40 cellular contexts compared by ENCODE assay signal in genomic region chr6:159271257-159271656, GRCh38.
"Had no signal": no experiment of that assay in that cellular context is flagged by ENCODE, and none has a peak within 500 bp of the region (broad histone marks: within the 10 kb centered on the region; RNA-seq: fewer than 3 reads in every experiment).

No MANE protein-coding gene starts in this region.

- H3K27ac Mint-ChIP-seq: activated naive CD4-positive, alpha-beta T cell treated with anti-CD3 and anti-CD28 coated beads for 36 hours; activated naive CD4-positive, alpha-beta T cell treated with anti-CD3 and anti-CD28 coated beads, Interleukin-2, amount 10 ng/mL, durations not matched to agents 7 days and 5 days; activated naive CD4-positive, alpha-beta T cell treated with anti-CD3 and anti-CD28 coated beads, Interleukin-2, amount 50 U/mL, for 24 hours; activated naive CD4-positive, alpha-beta T cell treated with anti-CD3 and anti-CD28 coated beads, Interleukin-2, amount 50 U/mL, for 72 hours; activated naive CD8-positive, alpha-beta T cell; activated naive CD8-positive, alpha-beta T cell treated with anti-CD3 and anti-CD28 coated beads for 36 hours; activated naive CD8-positive, alpha-beta T cell treated with anti-CD3 and anti-CD28 coated beads, Interleukin-2, amount 10 ng/mL, durations not matched to agents 7 days and 5 days; activated naive CD8-positive, alpha-beta T cell treated with anti-CD3 and anti-CD28 coated beads, Interleukin-2, amount 50 U/mL, for 24 hours; activated T-cell treated with anti-CD3 and anti-CD28 coated beads, Interleukin-2, amount 50 U/mL, for 24 hours; activated T-cell treated with anti-CD3 and anti-CD28 coated beads, Interleukin-2, amount 50 U/mL, for 72 hours; activated T-helper 1 cell treated with anti-CD3 and anti-CD28 coated beads, Interleukin-12 subunit alpha, Interleukin-12 subunit beta, Interleukin-2, Interleukin-4 antibody, amounts not matched to agents 30 ng/mL and 10 ng/mL and 1 ng/mL, durations not matched to agents 14 hours and 24 hours and 36 hours; activated T-helper 17 cell treated with anti-CD3 and anti-CD28 coated beads, Interleukin-2, amount 50 U/mL, for 72 hours; activated T-helper 2 cell treated with anti-CD3 and anti-CD28 coated beads, Interferon-gamma antibody, Interleukin-2, Interleukin-4, amounts not matched to agents 10 μg/mL and 5 μg/mL and 100 μg/mL, durations not matched to agents 14 hours and 24 hours and 36 hours; brain had no signal

- H3K4me1 ChIP-seq: adrenal gland, ascending aorta, body of pancreas, breast epithelium had no signal

- DNase-seq: activated effector memory CD4-positive, alpha-beta T cell treated with anti-CD3 and anti-CD28 coated beads, Interleukin-2, amount 50 U/mL, for 16 hours; activated effector memory CD4-positive, alpha-beta T cell treated with Interleukin-2 at 50 U/mL for 16 hours; activated gamma-delta T cell; activated gamma-delta T cell treated with Interleukin-2 at 50 U/mL for 16 hours; activated naive CD4-positive, alpha-beta T cell; activated naive CD4-positive, alpha-beta T cell treated with anti-CD3 and anti-CD28 coated beads for 36 hours; activated naive CD4-positive, alpha-beta T cell treated with anti-CD3 and anti-CD28 coated beads, Interleukin-2, amount 10 ng/mL, durations not matched to agents 7 days and 5 days; activated naive CD4-positive, alpha-beta T cell treated with anti-CD3 and anti-CD28 coated beads, Interleukin-2, amount 50 U/mL, for 16 hours; activated naive CD4-positive, alpha-beta T cell treated with Interleukin-2 at 50 U/mL for 16 hours; activated naive CD8-positive, alpha-beta T cell treated with anti-CD3 and anti-CD28 coated beads for 36 hours; activated naive CD8-positive, alpha-beta T cell treated with anti-CD3 and anti-CD28 coated beads, Interleukin-2, amount 10 ng/mL, durations not matched to agents 7 days and 5 days; activated naive CD8-positive, alpha-beta T cell treated with anti-CD3 and anti-CD28 coated beads, Interleukin-2, amount 50 U/mL, for 24 hours; activated T-cell treated with anti-CD3 and anti-CD28 coated beads for 4 hours; activated T-cell treated with anti-CD3 and anti-CD28 coated beads, Interleukin-2, amount 50 U/mL, for 1 hour; activated T-cell treated with anti-CD3 and anti-CD28 coated beads, Interleukin-2, amount 50 U/mL, for 24 hours; activated T-cell treated with anti-CD3 and anti-CD28 coated beads, Interleukin-2, amount 50 U/mL, for 4 hours; activated T-cell treated with anti-CD3 and anti-CD28 coated beads, Interleukin-2, amount 50 U/mL, for 48 hours; activated T-cell treated with anti-CD3 and anti-CD28 coated beads, Interleukin-2, amount 50 U/mL, for 72 hours; adrenal gland; amniotic stem cell; amygdala; anterior cingulate cortex; aorta; body of pancreas; brain microvascular endothelial cell; caudate nucleus; central memory CD4-positive, alpha-beta T cell; cerebellar nuclear complex had no signal

- H3K9me3 Mint-ChIP-seq: activated naive CD4-positive, alpha-beta T cell treated with anti-CD3 and anti-CD28 coated beads for 36 hours; activated naive CD4-positive, alpha-beta T cell treated with anti-CD3 and anti-CD28 coated beads, Interleukin-2, amount 10 ng/mL, durations not matched to agents 7 days and 5 days; activated naive CD4-positive, alpha-beta T cell treated with anti-CD3 and anti-CD28 coated beads, Interleukin-2, amount 50 U/mL, for 24 hours; activated naive CD8-positive, alpha-beta T cell treated with anti-CD3 and anti-CD28 coated beads for 36 hours; activated naive CD8-positive, alpha-beta T cell treated with anti-CD3 and anti-CD28 coated beads, Interleukin-2, amount 10 ng/mL, durations not matched to agents 7 days and 5 days; activated naive CD8-positive, alpha-beta T cell treated with anti-CD3 and anti-CD28 coated beads, Interleukin-2, amount 50 U/mL, for 24 hours; activated T-cell treated with anti-CD3 and anti-CD28 coated beads, Interleukin-2, amount 50 U/mL, for 24 hours; activated T-cell treated with anti-CD3 and anti-CD28 coated beads, Interleukin-2, amount 50 U/mL, for 4 hours; activated T-helper 1 cell treated with anti-CD3 and anti-CD28 coated beads, Interleukin-12 subunit alpha, Interleukin-12 subunit beta, Interleukin-2, Interleukin-4 antibody, amounts not matched to agents 30 ng/mL and 10 ng/mL and 1 ng/mL, durations not matched to agents 14 hours and 24 hours and 36 hours; activated T-helper 2 cell treated with anti-CD3 and anti-CD28 coated beads, Interferon-gamma antibody, Interleukin-2, Interleukin-4, amounts not matched to agents 10 μg/mL and 5 μg/mL and 100 μg/mL, durations not matched to agents 14 hours and 24 hours and 36 hours; brain had no signal

- H3K4me1 Mint-ChIP-seq: activated naive CD4-positive, alpha-beta T cell treated with anti-CD3 and anti-CD28 coated beads, Interleukin-2, amount 10 ng/mL, durations not matched to agents 7 days and 5 days; activated naive CD4-positive, alpha-beta T cell treated with anti-CD3 and anti-CD28 coated beads, Interleukin-2, amount 50 U/mL, for 24 hours; activated naive CD8-positive, alpha-beta T cell treated with anti-CD3 and anti-CD28 coated beads for 36 hours; activated naive CD8-positive, alpha-beta T cell treated with anti-CD3 and anti-CD28 coated beads, Interleukin-2, amount 50 U/mL, for 24 hours; activated T-helper 17 cell treated with anti-CD3 and anti-CD28 coated beads, Interleukin-2, amount 50 U/mL, for 72 hours; brain; central memory CD8-positive, alpha-beta T cell had no signal

- H3K27ac ChIP-seq: adrenal gland, ascending aorta, body of pancreas, brain microvascular endothelial cell, breast epithelium, cardiac muscle cell had no signal

- H3K4me3 ChIP-seq: adrenal gland, ascending aorta, body of pancreas, breast epithelium, cardiac muscle cell had no signal

- H3K36me3 Mint-ChIP-seq: activated naive CD4-positive, alpha-beta T cell treated with anti-CD3 and anti-CD28 coated beads, Interleukin-2, amount 10 ng/mL, durations not matched to agents 7 days and 5 days; activated naive CD4-positive, alpha-beta T cell treated with anti-CD3 and anti-CD28 coated beads, Interleukin-2, amount 50 U/mL, for 24 hours; activated naive CD4-positive, alpha-beta T cell treated with anti-CD3 and anti-CD28 coated beads, Interleukin-2, amount 50 U/mL, for 72 hours; activated naive CD8-positive, alpha-beta T cell; activated naive CD8-positive, alpha-beta T cell treated with anti-CD3 and anti-CD28 coated beads for 36 hours; activated naive CD8-positive, alpha-beta T cell treated with anti-CD3 and anti-CD28 coated beads, Interleukin-2, amount 10 ng/mL, durations not matched to agents 7 days and 5 days; brain had no signal

- FAIRE-seq: astrocyte had no signal

- H3K36me3 ChIP-seq: adrenal gland, ascending aorta, brain microvascular endothelial cell, breast epithelium, cardiac muscle cell had no signal

- ATAC-seq: activated naive CD4-positive, alpha-beta T cell treated with anti-CD3 and anti-CD28 coated beads, Interleukin-2, amount 50 U/mL, for 72 hours; activated naive CD8-positive, alpha-beta T cell treated with anti-CD3 and anti-CD28 coated beads, Interleukin-2, amount 50 U/mL, for 24 hours; activated T-cell treated with anti-CD3 and anti-CD28 coated beads, Interleukin-2, amount 50 U/mL, for 4 hours; activated T-cell treated with anti-CD3 and anti-CD28 coated beads, Interleukin-2, amount 50 U/mL, for 72 hours; activated T-helper 17 cell treated with anti-CD3 and anti-CD28 coated beads, Interleukin-2, amount 50 U/mL, for 72 hours; body of pancreas had no signal

- H3K4me3 Mint-ChIP-seq: activated naive CD4-positive, alpha-beta T cell treated with anti-CD3 and anti-CD28 coated beads for 36 hours; activated naive CD4-positive, alpha-beta T cell treated with anti-CD3 and anti-CD28 coated beads, Interleukin-2, amount 10 ng/mL, durations not matched to agents 7 days and 5 days; activated naive CD4-positive, alpha-beta T cell treated with anti-CD3 and anti-CD28 coated beads, Interleukin-2, amount 50 U/mL, for 24 hours; activated naive CD8-positive, alpha-beta T cell; activated naive CD8-positive, alpha-beta T cell treated with anti-CD3 and anti-CD28 coated beads for 36 hours; activated naive CD8-positive, alpha-beta T cell treated with anti-CD3 and anti-CD28 coated beads, Interleukin-2, amount 10 ng/mL, durations not matched to agents 7 days and 5 days; activated naive CD8-positive, alpha-beta T cell treated with anti-CD3 and anti-CD28 coated beads, Interleukin-2, amount 50 U/mL, for 24 hours; activated T-cell treated with anti-CD3 and anti-CD28 coated beads, Interleukin-2, amount 50 U/mL, for 24 hours; activated T-cell treated with anti-CD3 and anti-CD28 coated beads, Interleukin-2, amount 50 U/mL, for 4 hours; activated T-cell treated with anti-CD3 and anti-CD28 coated beads, Interleukin-2, amount 50 U/mL, for 72 hours; activated T-helper 1 cell treated with anti-CD3 and anti-CD28 coated beads, Interleukin-12 subunit alpha, Interleukin-12 subunit beta, Interleukin-2, Interleukin-4 antibody, amounts not matched to agents 30 ng/mL and 10 ng/mL and 1 ng/mL, durations not matched to agents 14 hours and 24 hours and 36 hours; activated T-helper 17 cell treated with anti-CD3 and anti-CD28 coated beads, Interleukin-2, amount 50 U/mL, for 72 hours; brain; central memory CD8-positive, alpha-beta T cell had no signal

- H3K9me3 ChIP-seq: adrenal gland, ascending aorta, body of pancreas, breast epithelium had no signal

- H3K27me3 ChIP-seq: ascending aorta, body of pancreas, brain microvascular endothelial cell, breast epithelium, cardiac muscle cell had no signal
